ENCODE assay signal across 8 cellular contexts in genomic region chr20:25723975-25724374, GRCh38.
"Had no signal": no experiment of that assay in that cellular context is flagged by ENCODE, and none has a peak within 500 bp of the region (broad histone marks: within the 10 kb centered on the region; RNA-seq: fewer than 3 reads in every experiment).

No MANE protein-coding gene starts in this region.

- ATAC-seq: GM12878 had no signal

- H3K4me3 ChIP-seq: GM12878 had no signal

- FAIRE-seq: G401.6, GM12878, GM12891, GM12892, GM18507, GM19239 had no signal

- DNase-seq: GDM1, GF-D8 had no signal
